Comparison of ENCODE assay signal across 24 cellular contexts in genomic region chr2:238818576-238818975, GRCh38. TPM values are rescaled to one million over a fixed set of nuclear protein-coding genes. Genes with fewer than 3 reads are reported as not detected.
"Had no signal": no experiment of that assay in that cellular context is flagged by ENCODE, and none has a peak within 500 bp of the region (broad histone marks: within the 10 kb centered on the region; RNA-seq: fewer than 3 reads in every experiment).

No MANE protein-coding gene starts in this region.

- H3K36me3 Mint-ChIP-seq: activated naive CD8-positive, alpha-beta T cell treated with anti-CD3 and anti-CD28 coated beads, Interleukin-2, amount 10 ng/mL, durations not matched to agents 7 days and 5 days; brain had no signal

- DNase-seq: activated CD4-positive, alpha-beta memory T cell treated with anti-CD3 and anti-CD28 coated beads, Interleukin-2, amount 10 ng/mL, durations not matched to agents 7 days and 5 days; activated CD4-positive, alpha-beta T cell treated with anti-CD3 and anti-CD28 coated beads, Interleukin-2, amount 50 U/mL, for 1 hour; activated CD4-positive, CD25-positive, alpha-beta regulatory T cell; activated CD8-positive, alpha-beta memory T cell treated with anti-CD3 and anti-CD28 coated beads, Interleukin-2, amount 50 U/mL, for 4 hours; activated naive CD4-positive, alpha-beta T cell treated with anti-CD3 and anti-CD28 coated beads, Interleukin-2, amount 50 U/mL, for 16 hours; activated naive CD8-positive, alpha-beta T cell treated with anti-CD3 and anti-CD28 coated beads, Interleukin-2, amount 10 ng/mL, durations not matched to agents 7 days and 5 days; Karpas-422; MM.1S; NCI-H1105; NCI-H1436; NCI-H187; NCI-H2081; NCI-H510A treated with DMSO at 0.1 percent for 48 hours; NCI-H69; NK-92 treated with Interleukin-12 subunit alpha and Interleukin-12 subunit beta, amount 100 ng/mL, for 24 hours; OCI-M1; Right ventricle myocardium superior; SJCRH30; SK-N-SH; T-helper 1 cell had no signal

- H3K4me3 Mint-ChIP-seq: activated CD4-positive, alpha-beta memory T cell treated with anti-CD3 and anti-CD28 coated beads, Interleukin-2, amount 10 ng/mL, durations not matched to agents 7 days and 5 days; activated naive CD8-positive, alpha-beta T cell treated with anti-CD3 and anti-CD28 coated beads, Interleukin-2, amount 10 ng/mL, durations not matched to agents 7 days and 5 days; brain had no signal

- H3K27ac Mint-ChIP-seq: activated CD4-positive, alpha-beta memory T cell treated with anti-CD3 and anti-CD28 coated beads, Interleukin-2, amount 10 ng/mL, durations not matched to agents 7 days and 5 days; activated naive CD8-positive, alpha-beta T cell treated with anti-CD3 and anti-CD28 coated beads, Interleukin-2, amount 10 ng/mL, durations not matched to agents 7 days and 5 days had no signal

- ATAC-seq: Panc1 had no signal

- H3K4me1 Mint-ChIP-seq: activated CD4-positive, alpha-beta memory T cell treated with anti-CD3 and anti-CD28 coated beads, Interleukin-2, amount 10 ng/mL, durations not matched to agents 7 days and 5 days; activated naive CD8-positive, alpha-beta T cell treated with anti-CD3 and anti-CD28 coated beads, Interleukin-2, amount 10 ng/mL, durations not matched to agents 7 days and 5 days had no signal

- H3K9me3 Mint-ChIP-seq: activated naive CD8-positive, alpha-beta T cell treated with anti-CD3 and anti-CD28 coated beads, Interleukin-2, amount 10 ng/mL, durations not matched to agents 7 days and 5 days had no signal

RNA-seq across cellular contexts. Expression of gene TWIST2, which starts 29.3 kb away (rescaled TPM):
- total RNA-seq: activated CD4-positive, alpha-beta memory T cell treated with anti-CD3 and anti-CD28 coated beads, Interleukin-2, amount 10 ng/mL, durations not matched to agents 7 days and 5 days; activated naive CD8-positive, alpha-beta T cell treated with anti-CD3 and anti-CD28 coated beads, Interleukin-2, amount 10 ng/mL, durations not matched to agents 7 days and 5 days; cardiac muscle cell; SJCRH30; T-helper 2 cell treated with Interferon-gamma antibody and Interleukin-4, amounts not matched to agents 100 ng/mL and 5 ng/mL, for 36 hours had no signal
- polyA plus RNA-seq: cardiac muscle cell had no signal
